8 cellular contexts compared by ENCODE assay signal in genomic region chr12:131912526-131913274, GRCh38. TPM values are rescaled to one million over a fixed set of nuclear protein-coding genes. Genes with fewer than 3 reads are reported as not detected.
DNase-seq lines count a peak whose midpoint lies in the region; ATAC-seq, FAIRE-seq and TF ChIP-seq lines count a peak whose summit lies in the region.

No MANE protein-coding gene starts in this region.

- H3K9me2 ChIP-seq in hepatocyte (replicated peaks; ENCODE audit: insufficient read depth) = no peaks in the 10 kb centered on the region

- H3K9ac ChIP-seq in astrocyte (ENCODE audit: low read length) = peak overlapping the region; percentile 36

- H3K27me3 ChIP-seq in astrocyte (ENCODE audit: insufficient read depth, low read length) (no peaks in the 10 kb centered on the region), hepatocyte (no peaks in the 10 kb centered on the region), thyroid gland (no peaks in the 10 kb centered on the region)

- H3K36me3 Mint-ChIP-seq in astrocyte (ENCODE audit: low read depth, unreplicated experiment) = peaks cover 8% of the 10 kb centered on the region

- peak overlapping the region; percentile 68 for H3K4me2 ChIP-seq in astrocyte (ENCODE audit: low read length)
- H3K4me2 ChIP-seq in hepatocyte = no peak overlapping the region

- ATAC-seq in HG03354 (IDR thresholded peaks at IDR 0.05; ENCODE audit: poor library complexity, severe bottlenecking, unreplicated experiment) (no peak), GM21360 (IDR thresholded peaks at IDR 0.05; ENCODE audit: unreplicated experiment) (no peak), GM21723 (IDR thresholded peaks at IDR 0.05; ENCODE audit: unreplicated experiment) (no peak), GM19463 (IDR thresholded peaks at IDR 0.05; ENCODE audit: unreplicated experiment) (no peak)

- H3K36me3 ChIP-seq in astrocyte (ENCODE audit: insufficient read depth, low read length) = no peaks in the 10 kb centered on the region
- H3K36me3 ChIP-seq in hepatocyte (replicated peaks; ENCODE audit: insufficient read depth, low read depth) = no peaks in the 10 kb centered on the region
- peaks cover 68 to 85% of the 10 kb centered on the region in 2 donors for H3K36me3 ChIP-seq in thyroid gland

- H3K27me3 Mint-ChIP-seq in astrocyte (ENCODE audit: low read depth, unreplicated experiment) = no peaks in the 10 kb centered on the region

- no peak for FAIRE-seq in astrocyte (lab: Jason Lieb, UNC)

- H3K9me3 ChIP-seq in astrocyte (ENCODE audit: insufficient read depth, low read depth, low read length) (no peaks in the 10 kb centered on the region), hepatocyte (ENCODE audit: low read depth) (no peaks in the 10 kb centered on the region), thyroid gland (no peaks in the 10 kb centered on the region)

- no peaks in the 10 kb centered on the region for H3K9me3 Mint-ChIP-seq in astrocyte (ENCODE audit: unreplicated experiment)

- H3K27ac ChIP-seq in astrocyte (ENCODE audit: low read depth, low read length) (peak overlapping the region; percentile 43), hepatocyte (no peak overlapping the region), thyroid gland (peak overlapping the region in 1 of 3 donors; percentile 17)

- H2AFZ ChIP-seq in astrocyte (ENCODE audit: low read depth, low read length) (no peak overlapping the region), hepatocyte (no peak overlapping the region)

- TF ChIP-seq CTCF in astrocyte (IDR thresholded peaks at IDR 0.05; ENCODE audit: insufficient read depth, low read depth, low read length) (no peak), hepatocyte (IDR thresholded peaks at IDR 0.05; ENCODE audit: poor library complexity) (no peak), thyroid gland (IDR thresholded peaks at IDR 0.05) (no peak)

- H3K79me2 ChIP-seq in astrocyte (ENCODE audit: insufficient read depth, low read length) (no peaks in the 10 kb centered on the region), hepatocyte (no peaks in the 10 kb centered on the region)

- H3K4me1 ChIP-seq in astrocyte (ENCODE audit: insufficient read depth, low read length) = peaks cover 21% of the 10 kb centered on the region
- no peaks in the 10 kb centered on the region for H3K4me1 ChIP-seq in hepatocyte (ENCODE audit: insufficient read depth)
- peaks cover 0 to 10% of the 10 kb centered on the region in 2 donors for H3K4me1 ChIP-seq in thyroid gland

- 87% methylated on average over 20 of the region's 20 CpGs for WGBS in hepatocyte (ENCODE audit: low lambda C conversion rate, missing lambda C conversion rate)
- WGBS in thyroid gland, 2 donors = 73 to 93% methylated on average over 4 to 7 of the region's 20 CpGs

- intact Hi-C loops in thyroid gland (cut with DNase I) = no loop called here

- H3K4me1 Mint-ChIP-seq in astrocyte (ENCODE audit: low read depth, unreplicated experiment) = peaks cover 12% of the 10 kb centered on the region

- H4K20me1 ChIP-seq in astrocyte (ENCODE audit: insufficient read depth, low read length) (peaks cover 23% of the 10 kb centered on the region), hepatocyte (ENCODE audit: insufficient read depth, poor library complexity, severe bottlenecking) (peaks cover 4% of the 10 kb centered on the region)

- H3K27ac Mint-ChIP-seq in astrocyte (ENCODE audit: unreplicated experiment) = no peak overlapping the region

- H3K4me3 ChIP-seq in astrocyte (ENCODE audit: insufficient read depth, low read depth, low read length) (no peak overlapping the region), hepatocyte (no peak overlapping the region), thyroid gland (replicated peaks in 1 of 3) (no peak overlapping the region)

- DNase-seq in HT1080 (ENCODE audit: low read depth) (peak; percentile 84), astrocyte (ENCODE audit: low read depth) (peak; percentile 80), hepatocyte (ENCODE audit: low spot score) (peak; percentile 46), thyroid gland (peak; percentile 44 to 47)

- TF ChIP-seq POLR2A in thyroid gland (IDR thresholded peaks at IDR 0.05) = no peak

- peak overlapping the region; percentile 40 for H3K4me3 Mint-ChIP-seq in astrocyte (ENCODE audit: unreplicated experiment)

RNA-seq across cellular contexts. Expression of gene PUS1, which starts 16.4 kb away (rescaled TPM):
- 30.5 and 42.1 TPM in 2 replicates for total RNA-seq in HT1080 (2014; rRNA removed; shearing (Covaris generic))
- 39.8 and 49.5 TPM in 2 replicates for polyA plus RNA-seq in HT1080 (2015; cell fraction: cytosol; rRNA removed)
- 62.0 and 69.5 TPM in 2 replicates for polyA plus RNA-seq in HT1080 (2015; cell fraction: nucleus; rRNA removed)
- total RNA-seq in astrocyte (30.4 and 33.7 TPM in 2 replicates), hepatocyte (8.9 and 10.7 TPM in 2 replicates), thyroid gland (10 to 100 TPM; 10.9 to 23.6 (median 16.4) TPM)
- polyA plus RNA-seq in hepatocyte = 10.2 and 10.6 TPM in 2 replicates

RNA-seq across cellular contexts. Expression of gene ULK1, which starts 18.3 kb away (rescaled TPM):
- total RNA-seq in HT1080 (2014; rRNA removed; shearing (Covaris generic)) = 1.8 and 4.6 TPM in 2 replicates
- polyA plus RNA-seq in HT1080 (2015; cell fraction: cytosol; rRNA removed) = 14.6 and 15.4 TPM in 2 replicates
- polyA plus RNA-seq in HT1080 (2015; cell fraction: nucleus; rRNA removed) = 45.8 and 46.8 TPM in 2 replicates
- total RNA-seq in astrocyte = 51.7 and 51.8 TPM in 2 replicates
- 9.4 and 9.8 TPM in 2 replicates for total RNA-seq in hepatocyte
- polyA plus RNA-seq in hepatocyte = 11.0 and 14.8 TPM in 2 replicates
- 10 to 100 TPM; 21.1 to 27.7 (median 21.7) TPM for total RNA-seq in thyroid gland

RNA-seq across cellular contexts. Expression of gene EP400, which starts 37.0 kb away (rescaled TPM):
- 8.0 and 10.8 TPM in 2 replicates for total RNA-seq in HT1080 (2014; rRNA removed; shearing (Covaris generic))
- polyA plus RNA-seq in HT1080 (2015; cell fraction: cytosol; rRNA removed) = 16.8 and 19.5 TPM in 2 replicates
- polyA plus RNA-seq in HT1080 (2015; cell fraction: nucleus; rRNA removed) = 65.3 and 72.7 TPM in 2 replicates
- total RNA-seq in astrocyte (37.8 and 39.8 TPM in 2 replicates), hepatocyte (9.5 and 12.3 TPM in 2 replicates), thyroid gland (10 to 100 TPM; 22.1 to 51.8 (median 25.4) TPM)
- polyA plus RNA-seq in hepatocyte = 10.3 and 15.1 TPM in 2 replicates
